ENCODE assay signal across 21 cellular contexts in the genomic region with DNA sequence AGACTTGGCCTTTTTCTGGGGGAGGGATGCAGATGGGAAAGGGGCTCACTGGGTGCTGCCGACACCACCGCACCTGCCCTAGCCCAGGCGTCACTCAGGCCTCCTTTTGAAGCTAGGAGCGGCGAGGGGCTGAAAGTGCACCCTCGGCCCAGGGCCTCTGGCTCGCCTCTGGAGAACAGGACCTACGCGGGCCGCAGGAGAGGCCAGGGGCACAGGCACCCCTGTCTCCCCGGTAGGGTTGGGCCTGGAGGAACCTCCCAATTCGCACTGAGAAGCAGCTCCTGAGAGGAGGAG. TPM values are rescaled to one million over a fixed set of nuclear protein-coding genes. Genes with fewer than 3 reads are reported as not detected.
DNase-seq lines count a peak whose midpoint lies in the region; ATAC-seq, FAIRE-seq and TF ChIP-seq lines count a peak whose summit lies in the region.
"Had no signal": no experiment of that assay in that cellular context is flagged by ENCODE, and none has a peak within 500 bp of the region (broad histone marks: within the 10 kb centered on the region; RNA-seq: fewer than 3 reads in every experiment).

No MANE protein-coding gene starts in this region.

- H3K56ac ChIP-seq in H1 (replicated peaks; ENCODE audit: insufficient read length, low read depth, low read length): no peak overlapping the region

- no peaks in the 10 kb centered on the region for H3K79me2 ChIP-seq in H1 (ENCODE audit: control insufficient read depth in 1 of 2, insufficient read depth in 2 of 2, low read length in 2 of 2)

- no peak for TF ChIP-seq RAD21 in H1 (IDR thresholded peaks at IDR 0.05 in 1 of 2, conservative IDR thresholded peaks at IDR 0.05 in 1 of 2; ENCODE audit: low read depth in 2 of 2, low read length in 2 of 2)

- TF ChIP-seq CTCF in RWPE1 (conservative IDR thresholded peaks at IDR 0.05; ENCODE audit: low read depth) (no peak), H1 (IDR thresholded peaks at IDR 0.05; ENCODE audit: control extremely low read depth in 1 of 3, insufficient read depth in 1 of 3, low read depth in 1 of 3, low read length in 3 of 3) (no peak)

- H2BK12ac ChIP-seq in H1 (ENCODE audit: low read depth, low read length): 0 out of 2 replicates have a peak overlapping the region, but pooled peaks have one; percentile 17
- H2BK12ac ChIP-seq in neuronal stem cell (ENCODE audit: low read length): no peak overlapping the region

- H2AFZ ChIP-seq in H1 (ENCODE audit: low read length): no peak overlapping the region
- no peak overlapping the region for H2AFZ ChIP-seq in neuronal stem cell (ENCODE audit: low read length)

- CTCF ChIA-PET in RWPE1 (lab: Yijun Ruan, JAX) (interaction anchor here (0.6 to 1.0 kb wide), 4 partner anchors 18 to 475 kb away, joined by 3 to 6 read pairs (median 4); no protein-coding TSS in a partner anchor), H1 (lab: Charles Lee; ENCODE audit: partially characterized antibody) (interaction anchor here (0.5 to 6.3 kb wide), 25 partner anchors 8 to 494 kb away, joined by 3 to 35 read pairs (median 3); no protein-coding TSS in a partner anchor)

- H4K20me1 ChIP-seq in H1 (replicated peaks in 1 of 2; ENCODE audit: control insufficient read depth in 1 of 2, insufficient read depth in 2 of 2, low read length in 2 of 2): peaks cover 4 to 5% of the 10 kb centered on the region in 2 experiments

- POLR2A ChIA-PET in RWPE1 (lab: Yijun Ruan, JAX; ENCODE audit: low non-redundant PET): no interaction called here
- POLR2A ChIA-PET in H1 (lab: Charles Lee; ENCODE audit: partially characterized antibody): interaction anchor here (0.8 to 1.5 kb wide), 2 partner anchors 103 to 201 kb away, joined by 3 read pairs; a partner anchor contains a TSS

- peak overlapping the region; percentile 16; the same call in 1 of the 2 replicates for H4K8ac ChIP-seq in H1 (ENCODE audit: extremely low read depth, insufficient read depth, low read length)
- H4K8ac ChIP-seq in neuronal stem cell (ENCODE audit: low read depth, low read length): no peak overlapping the region

- TF ChIP-seq EP300 in H1 (IDR thresholded peaks at IDR 0.05; ENCODE audit: borderline replicate concordance in 1 of 2, low read depth in 2 of 2, low read length in 2 of 2): no peak

- H3K79me1 ChIP-seq in H1 (ENCODE audit: low read depth, low read length) (no peaks in the 10 kb centered on the region), neuronal stem cell (ENCODE audit: low read depth, low read length) (peaks cover 9% of the 10 kb centered on the region)

- FAIRE-seq in H1 (lab: Jason Lieb, UNC): no peak
- FAIRE-seq: A549, D721Med, GM12878 had no signal

- H2AK5ac ChIP-seq in H1 (ENCODE audit: low read depth, low read length) (no peak overlapping the region), neuronal stem cell (ENCODE audit: low read depth, low read length) (no peak overlapping the region)

- H3K4me3 ChIP-seq in H1 (ENCODE audit: extremely low read depth in 1 of 4, insufficient read depth in 2 of 4, low read depth in 3 of 4, low read length in 4 of 4): no peak overlapping the region
- H3K4me3 ChIP-seq in neuronal stem cell (ENCODE audit: low read length in 2 of 2): no peak overlapping the region
- H3K4me3 ChIP-seq: A549; BLaER1 treated with 17β-estradiol and CSF1 and Interleukin-3, amounts not matched to agents 10 nM and 100 nM; GM12878 had no signal

- H4K5ac ChIP-seq in H1 (ENCODE audit: insufficient read length, low read depth, low read length): no peak overlapping the region

- DNase-seq in RWPE1 (ENCODE audit: low spot score) (no peak), H1 (ENCODE audit: low read depth in 1 of 2, low spot score in 2 of 2) (no peak), neuronal stem cell (ENCODE audit: low spot score) (no peak), NCI-H82 (lab: John Stamatoyannopoulos, UW) (no peak), KBM-7 (no peak)
- DNase-seq: 8988T; ACHN; AML-193; BE2C; CD4-positive, alpha-beta T cell; CD8-positive, alpha-beta memory T cell; DMS 273 treated with DMSO at 0.1 percent for 48 hours; DMS79; EL; GDM1; H9 had no signal

- H3K9me3 ChIP-seq in H1 (ENCODE audit: insufficient read depth in 2 of 2, low read depth in 1 of 2, low read length in 1 of 2): no peaks in the 10 kb centered on the region
- H3K9me3 ChIP-seq in neuronal stem cell (replicated peaks in 1 of 2; ENCODE audit: control insufficient read depth in 2 of 2, insufficient read depth in 1 of 2, low read depth in 1 of 2, low read length in 2 of 2): no peaks in the 10 kb centered on the region
- H3K9me3 ChIP-seq: A549; BLaER1 treated with 17β-estradiol and CSF1 and Interleukin-3, amounts not matched to agents 10 nM and 100 nM had no signal

- H3K4me2 ChIP-seq in H1 (ENCODE audit: insufficient read depth in 1 of 2, low read depth in 2 of 2, low read length in 2 of 2) (no peak overlapping the region), neuronal stem cell (ENCODE audit: insufficient read depth, low read length, poor library complexity, severe bottlenecking) (no peak overlapping the region)
- H3K4me2 ChIP-seq: A549; BLaER1 treated with 17β-estradiol and CSF1 and Interleukin-3, amounts not matched to agents 10 nM and 100 nM had no signal

- no peaks in the 10 kb centered on the region for H3K23me2 ChIP-seq in H1 (ENCODE audit: low read depth, low read length)

- H3K18ac ChIP-seq in H1 (ENCODE audit: extremely low read depth, low read length) (no peak overlapping the region), neuronal stem cell (ENCODE audit: low read length) (no peak overlapping the region)

- H2BK120ac ChIP-seq in H1 (replicated peaks; ENCODE audit: low read depth, low read length) (no peak overlapping the region), neuronal stem cell (ENCODE audit: low read depth, low read length) (no peak overlapping the region)

- H2BK5ac ChIP-seq in H1 (ENCODE audit: low read depth, low read length) (peak overlapping the region; percentile 66; the same call in 1 of the 2 replicates), neuronal stem cell (ENCODE audit: low read length) (peak overlapping the region; percentile 87)

- no peak for ATAC-seq in GM19023 (IDR thresholded peaks at IDR 0.05; ENCODE audit: unreplicated experiment)

- in situ Hi-C loops in KBM-7 (cut with MboI; ENCODE audit: low pct_unique_long_range_greater_than_20kb, low sequenced_read_pairs): no loop called here

- H3K27ac ChIP-seq in RWPE1 (peak overlapping the region; percentile 75), H1 (ENCODE audit: low read depth, low read length) (no peak overlapping the region; the same call in 1 of the 2 replicates), neuronal stem cell (replicated peaks; ENCODE audit: low read length) (no peak overlapping the region)
- H3K27ac ChIP-seq: A549; BLaER1 treated with 17β-estradiol and CSF1 and Interleukin-3, amounts not matched to agents 10 nM and 100 nM had no signal

- H3K4ac ChIP-seq in H1 (replicated peaks; ENCODE audit: insufficient read length, low read depth, low read length) (no peak overlapping the region), neuronal stem cell (ENCODE audit: low read length) (peak overlapping the region; percentile 53)

- H3K4me1 ChIP-seq in H1 (replicated peaks in 1 of 4; ENCODE audit: control insufficient read depth in 3 of 4, insufficient read depth in 4 of 4, low read length in 3 of 4) (peaks cover 0 to 5% (median under 1%) of the 10 kb centered on the region in 4 experiments; a peak in 2 of 7 replicates), neuronal stem cell (ENCODE audit: control insufficient read depth in 2 of 2, insufficient read depth in 1 of 2, low read depth in 1 of 2, low read length in 2 of 2) (no peaks in the 10 kb centered on the region)

- H3K14ac ChIP-seq in H1 (ENCODE audit: insufficient read length) (no peak overlapping the region), neuronal stem cell (ENCODE audit: low read length) (no peak overlapping the region)

- no peak overlapping the region for H4K91ac ChIP-seq in H1 (replicated peaks; ENCODE audit: insufficient read length, low read length)
- no peak overlapping the region for H4K91ac ChIP-seq in neuronal stem cell (ENCODE audit: low read depth, low read length, poor library complexity)

- no peak overlapping the region for H2BK20ac ChIP-seq in H1 (ENCODE audit: low read length)

- H2BK15ac ChIP-seq in H1 (ENCODE audit: low read length) (no peak overlapping the region), neuronal stem cell (ENCODE audit: low read length) (no peak overlapping the region)

- H3K23ac ChIP-seq in H1 (ENCODE audit: insufficient read length) (no peak overlapping the region), neuronal stem cell (ENCODE audit: low read depth, low read length, poor library complexity) (no peak overlapping the region)

- no peaks in the 10 kb centered on the region for H3K27me3 ChIP-seq in H1 (replicated peaks in 1 of 4; ENCODE audit: control insufficient read depth in 3 of 4, extremely low read depth in 1 of 4, insufficient read depth in 3 of 4, low read length in 3 of 4)
- no peaks in the 10 kb centered on the region for H3K27me3 ChIP-seq in neuronal stem cell (ENCODE audit: control insufficient read depth in 3 of 3, insufficient read depth in 3 of 3, low read depth in 1 of 3, low read length in 3 of 3)
- H3K27me3 ChIP-seq: BE2C; BLaER1 treated with 17β-estradiol and CSF1 and Interleukin-3, amounts not matched to agents 10 nM and 100 nM had no signal

- peaks cover 4 to 20% (median 14%) of the 10 kb centered on the region in 4 experiments for H3K36me3 ChIP-seq in H1 (ENCODE audit: control insufficient read depth in 2 of 4, insufficient read depth in 4 of 4, low read length in 3 of 4)
- peaks cover 31 to 82% of the 10 kb centered on the region in 2 donors for H3K36me3 ChIP-seq in neuronal stem cell (replicated peaks in 1 of 2; ENCODE audit: control insufficient read depth in 2 of 2, insufficient read depth in 2 of 2, low read length in 2 of 2)

- no peak for TF ChIP-seq POLR2A in H1 (IDR thresholded peaks at IDR 0.05; ENCODE audit: control extremely low read depth in 1 of 2, low read depth in 2 of 2, low read length in 2 of 2)

- 95% methylated on average over 7 of the region's 12 CpGs; no CpG with 5 or more reads in 1 of the 2 experiments for WGBS in H1 (ENCODE audit: extremely low coverage in 1 of 2, insufficient coverage in 1 of 2, insufficient read length in 1 of 2, insufficient replicate concordance in 2 of 2, low coverage in 1 of 2, low lambda C conversion rate in 2 of 2, missing lambda C conversion rate in 1 of 2), 2 experiments
- no CpG with 5 or more reads among the region's 12 CpGs for WGBS in neuronal stem cell (ENCODE audit: extremely low coverage in 2 of 2, insufficient read length in 2 of 2, insufficient replicate concordance in 1 of 2), 2 donors

- H3K9ac ChIP-seq in H1 (replicated peaks in 1 of 4; ENCODE audit: extremely low read depth in 1 of 4, low read depth in 3 of 4, low read length in 3 of 4) (no peak overlapping the region), neuronal stem cell (ENCODE audit: low read depth, low read length, poor library complexity) (no peak overlapping the region)
- H3K9ac ChIP-seq: BLaER1 treated with 17β-estradiol and CSF1 and Interleukin-3, amounts not matched to agents 10 nM and 100 nM had no signal

RNA-seq across cellular contexts. Expression of a gene that starts 46.5 kb away (rescaled TPM):
- total RNA-seq in H1 (2021; fragmentation: NEBNext Ultra II Directional; extraction: Animal tissue kit (Norgen Biotek cat#: 25700)): 55.7 and 58.0 TPM in 2 replicates
- polyA plus RNA-seq in H1 (2011; rRNA removed): 12.3 and 23.2 TPM in 2 replicates
- 25.3 TPM for polyA plus RNA-seq in H1 (2011; cell fraction: cytosol; rRNA removed)
- polyA plus RNA-seq in H1 (2011; cell fraction: nucleus; rRNA removed): 30.8 TPM
- 43.9 to 55.5 TPM (median 53.2 TPM) in 4 replicates for polyA plus RNA-seq in H1 (2012, experiment 1 of 2)
- 35.0 TPM for polyA plus RNA-seq in H1 (2012, experiment 2 of 2)
- polyA plus RNA-seq in H1 (2013, experiment 1 of 2): 18.5 TPM
- polyA plus RNA-seq in H1 (2013, experiment 2 of 2): 19.0 TPM
- 43.0 and 43.2 TPM in 2 replicates for polyA minus RNA-seq in H1 (2011; rRNA and poly(A)+ RNA removed)
- polyA minus RNA-seq in H1 (2011; cell fraction: cytosol; rRNA and poly(A)+ RNA removed): 28.6 TPM
- polyA minus RNA-seq in H1 (2011; cell fraction: nucleus; rRNA and poly(A)+ RNA removed): 22.1 TPM
- 14.0 TPM for polyA plus RNA-seq in neuronal stem cell (2013, experiment 1 of 2)
- polyA plus RNA-seq in neuronal stem cell (2013, experiment 2 of 2): 12.9 TPM

RNA-seq across cellular contexts. Expression of a gene that starts 47.1 kb away (rescaled TPM):
- total RNA-seq in H1 (2021; fragmentation: NEBNext Ultra II Directional; extraction: Animal tissue kit (Norgen Biotek cat#: 25700)): 55.1 and 56.5 TPM in 2 replicates
- polyA plus RNA-seq in H1 (2011; rRNA removed): 95.9 and 164 TPM in 2 replicates
- polyA plus RNA-seq in H1 (2011; cell fraction: cytosol; rRNA removed): 46.8 TPM
- polyA plus RNA-seq in H1 (2011; cell fraction: nucleus; rRNA removed): 73.5 TPM
- 34.1 to 57.9 TPM (median 53.4 TPM) in 4 replicates for polyA plus RNA-seq in H1 (2012, experiment 1 of 2)
- 45.5 TPM for polyA plus RNA-seq in H1 (2012, experiment 2 of 2)
- 33.9 TPM for polyA plus RNA-seq in H1 (2013, experiment 1 of 2)
- polyA plus RNA-seq in H1 (2013, experiment 2 of 2): 34.7 TPM
- 50.1 and 75.3 TPM in 2 replicates for polyA minus RNA-seq in H1 (2011; rRNA and poly(A)+ RNA removed)
- 44.4 TPM for polyA minus RNA-seq in H1 (2011; cell fraction: cytosol; rRNA and poly(A)+ RNA removed)
- 43.4 TPM for polyA minus RNA-seq in H1 (2011; cell fraction: nucleus; rRNA and poly(A)+ RNA removed)
- polyA plus RNA-seq in neuronal stem cell (2013, experiment 1 of 2): 26.4 TPM
- polyA plus RNA-seq in neuronal stem cell (2013, experiment 2 of 2): 26.5 TPM

RNA-seq across cellular contexts. Expression of a gene that starts 58.7 kb away (rescaled TPM):
- total RNA-seq in H1 (2021; fragmentation: NEBNext Ultra II Directional; extraction: Animal tissue kit (Norgen Biotek cat#: 25700)): 105 and 108 TPM in 2 replicates
- polyA plus RNA-seq in H1 (2011; rRNA removed): 158 and 324 TPM in 2 replicates
- 235 TPM for polyA plus RNA-seq in H1 (2011; cell fraction: cytosol; rRNA removed)
- polyA plus RNA-seq in H1 (2011; cell fraction: nucleus; rRNA removed): 512 TPM
- 69.8 to 110 TPM (median 95.7 TPM) in 4 replicates for polyA plus RNA-seq in H1 (2012, experiment 1 of 2)
- polyA plus RNA-seq in H1 (2012, experiment 2 of 2): 31.4 TPM
- polyA plus RNA-seq in H1 (2013, experiment 1 of 2): 110 TPM
- 106 TPM for polyA plus RNA-seq in H1 (2013, experiment 2 of 2)
- polyA minus RNA-seq in H1 (2011; rRNA and poly(A)+ RNA removed): 149 and 180 TPM in 2 replicates
- polyA minus RNA-seq in H1 (2011; cell fraction: cytosol; rRNA and poly(A)+ RNA removed): 83.6 TPM
- 211 TPM for polyA minus RNA-seq in H1 (2011; cell fraction: nucleus; rRNA and poly(A)+ RNA removed)
- 62.1 TPM for polyA plus RNA-seq in neuronal stem cell (2013, experiment 1 of 2)
- 60.5 TPM for polyA plus RNA-seq in neuronal stem cell (2013, experiment 2 of 2)
